In the genomic region with DNA sequence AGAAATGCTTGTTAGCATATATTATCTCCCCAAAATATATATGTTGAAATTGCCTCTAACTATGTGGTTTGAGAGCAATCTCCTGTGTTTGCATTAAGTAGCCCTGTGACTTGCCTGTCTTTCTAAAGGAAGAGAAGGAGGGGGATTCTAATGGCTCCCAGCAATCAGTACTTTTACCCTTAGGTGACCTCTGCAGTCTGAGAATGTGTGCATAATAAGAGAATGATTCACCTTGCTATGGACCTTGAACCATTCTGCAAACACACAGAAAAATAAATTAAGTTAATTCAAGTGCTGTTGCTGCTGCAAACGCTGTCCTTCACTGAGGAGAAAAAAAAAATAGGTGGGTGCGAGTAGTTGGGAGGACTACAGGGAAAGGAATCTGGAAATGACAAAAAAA, we compare ENCODE assay signal across 1 cellular context.
A peak's percentile ranks its signal among the peaks of the same experiment; 100 is the strongest.
TF ChIP-seq lines count a peak whose summit lies in the region.

No MANE protein-coding gene starts in this region.

TF ChIP-seq in HepG2, 621 proteins besides CTCF, POLR2A, EP300 and RAD21 (continued from another document):
- peak; percentile 90; the same call in 1 of the 2 replicates for TF ChIP-seq THRA (CRISPR knock-in tag; IDR thresholded peaks at IDR 0.05; ENCODE audit: borderline replicate concordance)
- no peak for TF ChIP-seq THAP7 (CRISPR knock-in tag; IDR thresholded peaks at IDR 0.05)
- TF ChIP-seq CREB1 (IDR thresholded peaks at IDR 0.05) = no peak
- TF ChIP-seq CREB1 (CRISPR knock-in tag; IDR thresholded peaks at IDR 0.05) = 0 out of 2 replicates have a peak, but pooled peaks have one; percentile 23
- no peak for TF ChIP-seq XBP1 (CRISPR knock-in tag; IDR thresholded peaks at IDR 0.05)
- no peak for TF ChIP-seq ZNF333 (CRISPR knock-in tag; IDR thresholded peaks at IDR 0.05; ENCODE audit: borderline replicate concordance)
- TF ChIP-seq ZBTB20 (CRISPR knock-in tag; IDR thresholded peaks at IDR 0.05; ENCODE audit: borderline replicate concordance, low read depth) = no peak
- no peak for TF ChIP-seq BCL6 (CRISPR knock-in tag; IDR thresholded peaks at IDR 0.05)
- TF ChIP-seq, protein P1, sequence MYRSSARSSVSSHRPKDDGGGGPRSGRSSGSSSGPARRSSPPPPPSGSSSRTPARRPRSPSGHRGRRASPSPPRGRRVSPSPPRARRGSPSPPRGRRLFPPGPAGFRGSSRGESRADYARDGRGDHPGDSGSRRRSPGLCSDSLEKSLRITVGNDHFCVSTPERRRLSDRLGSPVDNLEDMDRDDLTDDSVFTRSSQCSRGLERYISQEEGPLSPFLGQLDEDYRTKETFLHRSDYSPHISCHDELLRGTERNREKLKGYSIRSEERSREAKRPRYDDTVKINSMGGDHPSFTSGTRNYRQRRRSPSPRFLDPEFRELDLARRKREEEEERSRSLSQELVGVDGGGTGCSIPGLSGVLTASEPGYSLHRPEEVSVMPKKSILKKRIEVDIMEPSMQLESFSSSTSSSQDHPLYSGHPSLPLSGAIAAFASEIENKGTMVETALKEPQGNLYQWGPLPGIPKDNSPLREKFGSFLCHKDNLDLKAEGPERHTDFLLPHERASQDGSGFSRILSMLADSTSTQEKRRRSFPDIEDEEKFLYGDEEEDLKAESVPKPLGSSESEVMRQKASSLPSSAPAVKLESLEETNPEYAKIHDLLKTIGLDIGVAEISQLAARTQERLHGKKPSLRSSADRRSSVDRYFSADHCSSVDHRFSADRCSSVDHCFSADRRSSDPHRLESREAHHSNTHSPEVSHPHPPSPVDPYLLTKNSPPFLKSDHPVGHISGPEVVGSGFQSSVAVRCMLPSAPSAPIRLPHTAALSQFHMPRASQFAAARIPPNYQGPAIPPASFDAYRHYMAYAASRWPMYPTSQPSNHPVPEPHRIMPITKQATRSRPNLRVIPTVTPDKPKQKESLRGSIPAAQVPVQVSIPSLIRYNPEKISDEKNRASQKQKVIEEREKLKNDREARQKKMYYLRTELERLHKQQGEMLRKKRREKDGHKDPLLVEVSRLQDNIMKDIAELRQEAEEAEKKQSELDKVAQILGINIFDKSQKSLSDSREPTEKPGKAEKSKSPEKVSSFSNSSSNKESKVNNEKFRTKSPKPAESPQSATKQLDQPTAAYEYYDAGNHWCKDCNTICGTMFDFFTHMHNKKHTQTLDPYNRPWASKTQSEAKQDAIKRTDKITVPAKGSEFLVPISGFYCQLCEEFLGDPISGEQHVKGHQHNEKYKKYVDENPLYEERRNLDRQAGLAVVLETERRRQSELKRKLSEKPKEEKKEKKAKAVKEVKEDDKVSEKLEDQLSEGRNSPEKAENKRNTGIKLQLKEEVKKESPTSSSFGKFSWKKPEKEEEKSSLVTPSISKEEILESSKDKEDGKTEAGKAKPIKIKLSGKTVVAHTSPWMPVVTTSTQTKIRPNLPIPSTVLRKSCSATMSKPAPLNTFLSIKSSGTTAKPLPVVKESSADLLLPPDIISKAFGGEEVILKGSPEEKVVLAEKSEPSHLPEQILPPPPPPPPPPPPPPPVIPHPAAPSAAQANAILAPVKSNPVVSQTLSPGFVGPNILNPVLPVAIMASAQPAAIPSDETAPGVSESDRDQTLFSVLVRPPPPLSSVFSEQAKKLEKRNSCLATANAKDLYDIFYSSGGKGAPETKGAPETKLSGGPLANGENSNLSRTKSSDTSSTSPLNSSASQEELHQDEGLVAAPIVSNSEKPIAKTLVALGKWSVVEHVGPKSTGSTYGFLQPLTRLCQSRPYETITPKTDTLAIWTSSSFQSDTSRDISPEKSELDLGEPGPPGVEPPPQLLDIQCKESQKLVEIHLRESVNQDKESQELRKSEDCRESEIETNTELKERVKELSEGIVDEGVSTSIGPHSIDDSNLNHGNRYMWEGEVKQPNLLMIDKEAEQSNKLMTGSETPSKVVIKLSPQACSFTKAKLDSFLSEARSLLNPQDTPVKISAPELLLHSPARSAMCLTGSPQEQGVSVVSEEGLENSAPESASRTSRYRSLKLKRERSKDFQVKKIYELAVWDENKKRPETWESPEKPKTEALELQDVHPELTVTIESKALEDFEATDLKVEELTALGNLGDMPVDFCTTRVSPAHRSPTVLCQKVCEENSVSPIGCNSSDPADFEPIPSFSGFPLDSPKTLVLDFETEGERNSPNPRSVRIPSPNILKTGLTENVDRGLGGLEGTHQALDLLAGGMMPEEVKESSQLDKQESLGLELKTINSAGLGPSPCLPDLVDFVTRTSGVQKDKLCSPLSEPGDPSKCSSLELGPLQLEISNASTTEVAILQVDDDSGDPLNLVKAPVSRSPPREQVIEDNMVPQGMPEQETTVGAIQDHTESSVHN (CRISPR knock-in tag; IDR thresholded peaks at IDR 0.05) = no peak
- TF ChIP-seq ZC3H13 (CRISPR knock-in tag; IDR thresholded peaks at IDR 0.05) = no peak
- no peak for TF ChIP-seq SOX6 (IDR thresholded peaks at IDR 0.05)
- TF ChIP-seq SOX6 (CRISPR knock-in tag; IDR thresholded peaks at IDR 0.05) = no peak
- no peak for TF ChIP-seq ZBTB40 (IDR thresholded peaks at IDR 0.05)
- no peak for TF ChIP-seq ZBTB40 (CRISPR knock-in tag; IDR thresholded peaks at IDR 0.05)
- no peak for TF ChIP-seq FOXO1 (CRISPR knock-in tag; IDR thresholded peaks at IDR 0.05)
- TF ChIP-seq HNF4A (CRISPR knock-in tag; IDR thresholded peaks at IDR 0.05) = peak; percentile 50; the same call in 1 of the 2 replicates
- TF ChIP-seq TP53 (CRISPR knock-in tag; conservative IDR thresholded peaks at IDR 0.05) = no peak
- TF ChIP-seq PBX3 (CRISPR knock-in tag; IDR thresholded peaks at IDR 0.05; ENCODE audit: borderline replicate concordance) = no peak
